Comparison of ENCODE assay signal across 25 cellular contexts in genomic region chr3:172086071-172086470, GRCh38.
"Had no signal": no experiment of that assay in that cellular context is flagged by ENCODE, and none has a peak within 500 bp of the region (broad histone marks: within the 10 kb centered on the region; RNA-seq: fewer than 3 reads in every experiment).

No MANE protein-coding gene starts in this region.

- H3K36me3 Mint-ChIP-seq: activated naive CD4-positive, alpha-beta T cell treated with anti-CD3 and anti-CD28 coated beads, Interleukin-2, amount 10 ng/mL, durations not matched to agents 7 days and 5 days; memory B cell had no signal

- H3K9me3 ChIP-seq: gastroesophageal sphincter, heart left ventricle, tibial artery, uterus had no signal

- DNase-seq: activated CD4-positive, alpha-beta T cell treated with anti-CD3 and anti-CD28 coated beads, Interleukin-2, amount 10 ng/mL, durations not matched to agents 7 days and 5 days; activated CD4-positive, CD25-positive, alpha-beta regulatory T cell; activated CD8-positive, alpha-beta memory T cell treated with anti-CD3 and anti-CD28 coated beads, Interleukin-2, amount 50 U/mL, for 4 hours; activated effector memory CD4-positive, alpha-beta T cell treated with Interleukin-2 at 50 U/mL for 16 hours; activated naive CD4-positive, alpha-beta T cell treated with anti-CD3 and anti-CD28 coated beads, Interleukin-2, amount 10 ng/mL, durations not matched to agents 7 days and 5 days; activated naive CD8-positive, alpha-beta T cell treated with anti-CD3 and anti-CD28 coated beads, Interleukin-2, amount 50 U/mL, for 24 hours; activated T-cell treated with anti-CD3 and anti-CD28 coated beads, Interleukin-2, amount 50 U/mL, for 4 hours; anterior cingulate cortex; cerebellar nuclear complex; effector CD4-positive, alpha-beta T cell; heart left ventricle; kidney glomerular epithelial cell; left ventricle myocardium superior; posterior cingulate gyrus; stimulated activated CD4-positive, alpha-beta T cell treated with anti-CD3 and anti-CD28 coated beads, Interleukin-12 subunit alpha, Interleukin-12 subunit beta, amount 100 ng/mL, for 4 hours; stimulated activated CD4-positive, alpha-beta T cell treated with anti-CD3 and anti-CD28 coated beads, Interleukin-1b, Interleukin-23, amount 100 ng/mL, for 48 hours; stimulated activated CD8-positive, alpha-beta memory T cell treated with anti-CD3 and anti-CD28 coated beads, Interleukin-4, amount 100 ng/mL, for 48 hours; stimulated activated naive CD8-positive, alpha-beta T cell treated with anti-CD3 and anti-CD28 coated beads, Interleukin-15, Interleukin-2, amounts not matched to agents 100 U/mL and 50 U/mL, for 24 hours; substantia nigra; tibial artery; uterus had no signal

- H3K27me3 ChIP-seq: gastroesophageal sphincter, heart left ventricle, tibial artery, uterus had no signal

- H3K4me3 Mint-ChIP-seq: activated CD4-positive, alpha-beta T cell treated with anti-CD3 and anti-CD28 coated beads, Interleukin-2, amount 10 ng/mL, durations not matched to agents 7 days and 5 days; activated naive CD4-positive, alpha-beta T cell treated with anti-CD3 and anti-CD28 coated beads, Interleukin-2, amount 10 ng/mL, durations not matched to agents 7 days and 5 days; activated naive CD8-positive, alpha-beta T cell treated with anti-CD3 and anti-CD28 coated beads, Interleukin-2, amount 50 U/mL, for 24 hours; activated T-cell treated with anti-CD3 and anti-CD28 coated beads, Interleukin-2, amount 50 U/mL, for 4 hours; memory B cell; nephron had no signal

- H3K4me3 ChIP-seq: gastroesophageal sphincter, heart left ventricle, tibial artery, uterus had no signal

- H3K27ac ChIP-seq: gastroesophageal sphincter, tibial artery, uterus had no signal

- H3K9me3 Mint-ChIP-seq: activated naive CD4-positive, alpha-beta T cell treated with anti-CD3 and anti-CD28 coated beads, Interleukin-2, amount 10 ng/mL, durations not matched to agents 7 days and 5 days; activated naive CD8-positive, alpha-beta T cell treated with anti-CD3 and anti-CD28 coated beads, Interleukin-2, amount 50 U/mL, for 24 hours; activated T-cell treated with anti-CD3 and anti-CD28 coated beads, Interleukin-2, amount 50 U/mL, for 4 hours; memory B cell; nephron had no signal

- H3K4me1 Mint-ChIP-seq: memory B cell had no signal

- ATAC-seq: activated naive CD8-positive, alpha-beta T cell treated with anti-CD3 and anti-CD28 coated beads, Interleukin-2, amount 50 U/mL, for 24 hours; activated T-cell treated with anti-CD3 and anti-CD28 coated beads, Interleukin-2, amount 50 U/mL, for 4 hours; esophagus mucosa; gastroesophageal sphincter; heart left ventricle; left ventricle myocardium superior; stimulated activated naive CD8-positive, alpha-beta T cell treated with anti-CD3 and anti-CD28 coated beads, Interleukin-15, Interleukin-2, amounts not matched to agents 100 U/mL and 50 U/mL, for 24 hours had no signal

- H3K27ac Mint-ChIP-seq: activated CD4-positive, alpha-beta T cell treated with anti-CD3 and anti-CD28 coated beads, Interleukin-2, amount 10 ng/mL, durations not matched to agents 7 days and 5 days; activated naive CD4-positive, alpha-beta T cell treated with anti-CD3 and anti-CD28 coated beads, Interleukin-2, amount 10 ng/mL, durations not matched to agents 7 days and 5 days; activated naive CD8-positive, alpha-beta T cell treated with anti-CD3 and anti-CD28 coated beads, Interleukin-2, amount 50 U/mL, for 24 hours; memory B cell had no signal

- H3K27me3 Mint-ChIP-seq: activated CD4-positive, alpha-beta T cell treated with anti-CD3 and anti-CD28 coated beads, Interleukin-2, amount 10 ng/mL, durations not matched to agents 7 days and 5 days; activated naive CD4-positive, alpha-beta T cell treated with anti-CD3 and anti-CD28 coated beads, Interleukin-2, amount 10 ng/mL, durations not matched to agents 7 days and 5 days; activated naive CD8-positive, alpha-beta T cell treated with anti-CD3 and anti-CD28 coated beads, Interleukin-2, amount 50 U/mL, for 24 hours; memory B cell had no signal

- H3K36me3 ChIP-seq: tibial artery, uterus had no signal
